ENCODE assay signal across 1 cellular context in genomic region chr11:127392575-127392974, GRCh38.
TF ChIP-seq lines count a peak whose summit lies in the region.

No MANE protein-coding gene starts in this region.

TF ChIP-seq in H1, 55 proteins besides CTCF, POLR2A, EP300 and RAD21 (continued from another document):
- TF ChIP-seq CHD7 (IDR thresholded peaks at IDR 0.05; ENCODE audit: insufficient replicate concordance, low read length) (no peak), FOSL1 (IDR thresholded peaks at IDR 0.05; ENCODE audit: insufficient read depth, low read depth, low read length) (no peak), KDM5A (IDR thresholded peaks at IDR 0.05; ENCODE audit: low read length) (no peak), TEAD4 (IDR thresholded peaks at IDR 0.05; ENCODE audit: low read depth, low read length) (no peak), NANOG (IDR thresholded peaks at IDR 0.05; ENCODE audit: insufficient read depth, low read depth, low read length, poor library complexity, severe bottlenecking) (peak; percentile 73)
